Comparison of ENCODE assay signal across 24 cellular contexts in the genomic region with DNA sequence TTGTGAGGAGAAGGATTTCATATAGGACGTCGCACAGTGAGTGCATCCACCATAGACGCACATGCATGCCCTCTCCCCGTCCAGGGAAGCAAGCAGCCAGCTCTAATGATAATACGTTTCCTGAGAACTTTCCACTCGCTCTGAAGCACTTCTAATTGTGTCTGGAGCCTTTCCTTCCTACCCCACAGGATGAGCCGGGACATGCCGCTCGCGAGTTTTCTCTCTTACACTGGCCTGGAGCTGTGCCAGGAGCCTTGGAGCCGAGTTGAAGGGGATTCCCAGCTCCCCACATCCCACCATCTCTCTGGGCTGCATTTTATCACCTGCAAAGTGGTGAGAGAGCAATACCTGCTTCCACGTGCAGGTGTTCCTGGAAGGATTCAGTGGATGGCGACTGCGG.
DNase-seq lines count a peak whose midpoint lies in the region; ATAC-seq, FAIRE-seq and TF ChIP-seq lines count a peak whose summit lies in the region.
"Had no signal": no experiment of that assay in that cellular context is flagged by ENCODE, and none has a peak within 500 bp of the region (broad histone marks: within the 10 kb centered on the region; RNA-seq: fewer than 3 reads in every experiment).

No MANE protein-coding gene starts in this region.

- no peak for TF ChIP-seq POLR2A in K562 (conservative IDR thresholded peaks at IDR 0.05)

- no peaks in the 10 kb centered on the region for H3K36me3 ChIP-seq in K562 (ENCODE audit: control insufficient read depth, insufficient read depth, low read length)
- H3K36me3 ChIP-seq: SJSA1 had no signal

- H3K4me3 ChIP-seq in K562 = no peak overlapping the region
- H3K4me3 ChIP-seq: SJSA1 had no signal

- H3K27ac ChIP-seq in K562 (ENCODE audit: extremely low read depth, low read depth, low read length) = no peak overlapping the region
- H3K27ac ChIP-seq: SJSA1 had no signal

- no peaks in the 10 kb centered on the region for H3K79me2 ChIP-seq in K562 (ENCODE audit: control insufficient read depth, insufficient read depth, low read length)

- WGBS in K562 (ENCODE audit: insufficient coverage, low coverage, missing lambda C conversion rate) = 2% methylated on average over 14 of the region's 14 CpGs

- peaks cover 2% of the 10 kb centered on the region for H3K9me1 ChIP-seq in K562 (ENCODE audit: control insufficient read depth, insufficient read depth, low read length)

- TF ChIP-seq RAD21 in K562 (CRISPR knock-in tag; conservative IDR thresholded peaks at IDR 0.05 in 1 of 2, IDR thresholded peaks at IDR 0.05 in 1 of 2) = no peak

- no peak overlapping the region for H2AFZ ChIP-seq in K562 (ENCODE audit: low read depth, low read length)

- POLR2A ChIA-PET in K562 (lab: Yijun Ruan, JAX) = interaction anchor here (0.6 kb wide), 1 partner anchor 678 kb away, joined by 3 read pairs; no protein-coding TSS in a partner anchor

- in situ Hi-C loops in K562 (cut with MboI) = no loop called here

- H3K9me3 ChIP-seq in K562 (replicated peaks; ENCODE audit: control insufficient read depth, insufficient read depth, low read depth, low read length) = peaks cover 2% of the 10 kb centered on the region; the same call in 1 of the 2 replicates
- H3K9me3 ChIP-seq: SJSA1 had no signal

- intact Hi-C loops in K562 (cut with micrococcal nuclease) = no loop called here

- no peak overlapping the region for H3K4me2 ChIP-seq in K562 (ENCODE audit: insufficient read depth, low read length)

- FAIRE-seq in HTR-8/SVneo (lab: Jason Lieb, UNC) = peak; percentile 9
- FAIRE-seq in K562 (lab: Jason Lieb, UNC) = no peak
- FAIRE-seq: GM18507, H54 had no signal

- no peak for TF ChIP-seq EP300 in K562 (IDR thresholded peaks at IDR 0.05; ENCODE audit: low read length)

- H3K27me3 ChIP-seq in K562 (ENCODE audit: control insufficient read depth in 2 of 2, insufficient read depth in 2 of 2, low read length in 2 of 2) = peaks cover 8 to 41% of the 10 kb centered on the region in 2 experiments; a peak in 4 of 5 replicates
- H3K27me3 ChIP-seq: SJSA1 had no signal

- no TSS peak for BruUV-seq in K562 (replicated peaks; lab: Mats Ljungman, UMichigan)

- peaks cover 0 to 2% of the 10 kb centered on the region in 2 experiments; a peak in 2 of 5 replicates for H3K4me1 ChIP-seq in K562 (replicated peaks in 1 of 2; ENCODE audit: control insufficient read depth in 2 of 2, insufficient read depth in 2 of 2, low read length in 2 of 2)

- no peak overlapping the region for H3K9ac ChIP-seq in K562 (ENCODE audit: insufficient read depth in 1 of 2, low read depth in 2 of 2, low read length in 2 of 2)

- ATAC-seq in K562 (no peak), GM18517 (IDR thresholded peaks at IDR 0.05; ENCODE audit: unreplicated experiment) (no peak), HG03354 (IDR thresholded peaks at IDR 0.05; ENCODE audit: poor library complexity, severe bottlenecking, unreplicated experiment) (no peak)
- ATAC-seq: PC-3 had no signal

- CTCF ChIA-PET in K562 (lab: Yijun Ruan, JAX; ENCODE audit: low intra/inter-chr PET ratio) = no interaction called here

- no peak for TF ChIP-seq CTCF in K562 (IDR thresholded peaks at IDR 0.05 in 2 of 3, conservative IDR thresholded peaks at IDR 0.05 in 1 of 3; ENCODE audit: insufficient read depth in 2 of 3, low read depth in 1 of 3, low read length in 3 of 3)

- DNase-seq in COLO668 (lab: John Stamatoyannopoulos, UW; ENCODE audit: unreplicated experiment) (peak; percentile 8), HTR-8/SVneo (ENCODE audit: insufficient read length, low spot score) (no peak), K562 (ENCODE audit: extremely low read depth in 1 of 4, low spot score in 3 of 4) (no peak), glomerular visceral epithelial cell (ENCODE audit: extremely low spot score) (peak; percentile 39)
- no peak for DNase-seq in activated CD8-positive, alpha-beta memory T cell treated with anti-CD3 and anti-CD28 coated beads, Interleukin-2, amount 50 U/mL, for 48 hours
- DNase-seq in activated CD8-positive, alpha-beta memory T cell treated with anti-CD3 and anti-CD28 coated beads for 24 hours = no peak
- DNase-seq: Calu3; CD8-positive, alpha-beta memory T cell; DMS79 treated with DMSO at 0.1 percent for 48 hours; KG1; NCI-H1048; NCI-H1436; NCI-H187; NCI-H2081 treated with DMSO at 0.1 percent for 48 hours; NCI-H524; NCI-H774; NK-92 treated with Interleukin-12 subunit alpha and Interleukin-12 subunit beta, amount 100 ng/mL, for 24 hours; PC-3; Right ventricle myocardium superior had no signal

- no peaks in the 10 kb centered on the region; the same call in 1 of the 2 replicates for H4K20me1 ChIP-seq in K562 (replicated peaks; ENCODE audit: control insufficient read depth, insufficient read depth, low read length)

TF ChIP-seq in K562, 482 proteins besides CTCF, POLR2A, EP300 and RAD21:
- TF ChIP-seq NFIC (IDR thresholded peaks at IDR 0.05) (peak; percentile 19; the same call in 1 of the 2 replicates), MTA1 (IDR thresholded peaks at IDR 0.05; ENCODE audit: borderline replicate concordance) (no peak)

Comparison
In these comparisons a context has a peak if more than half of its experiments do, and no peak if none do; other contexts are left out.
1. DNase-seq: peak in COLO668 (single experiment) and glomerular visceral epithelial cell (single experiment); none in HTR-8/SVneo (single experiment), K562 (0 of 4), activated CD8-positive, alpha-beta memory T cell treated with anti-CD3 and anti-CD28 coated beads, Interleukin-2, amount 50 U/mL, for 48 hours (single experiment) and activated CD8-positive, alpha-beta memory T cell treated with anti-CD3 and anti-CD28 coated beads for 24 hours (single experiment).